In genomic region chr2:109640000-109640399, GRCh38 we compare ENCODE assay signal across 1 cellular context. TPM values are rescaled to one million over a fixed set of nuclear protein-coding genes. Genes with fewer than 3 reads are reported as not detected.
"Had no signal": no experiment of that assay in that cellular context is flagged by ENCODE, and none has a peak within 500 bp of the region (broad histone marks: within the 10 kb centered on the region; RNA-seq: fewer than 3 reads in every experiment).

No MANE protein-coding gene starts in this region.

RNA-seq across cellular contexts. Expression of gene SOWAHC, which starts 25.8 kb away (rescaled TPM):
- total RNA-seq: OCI-LY7 had no signal

RNA-seq across cellular contexts. Expression of gene SEPTIN10, which starts 26.2 kb away (rescaled TPM):
- total RNA-seq: OCI-LY7 had no signal
